8 cellular contexts compared by ENCODE assay signal in genomic region chr20:50172347-50173013, GRCh38. TPM values are rescaled to one million over a fixed set of nuclear protein-coding genes. Genes with fewer than 3 reads are reported as not detected.
A peak's percentile ranks its signal among the peaks of the same experiment; 100 is the strongest.
DNase-seq lines count a peak whose midpoint lies in the region; ATAC-seq and TF ChIP-seq lines count a peak whose summit lies in the region.

No MANE protein-coding gene starts in this region.

- H3K4me2 ChIP-seq in Karpas-422 (ENCODE audit: low read depth, low read length, poor library complexity, severe bottlenecking), result no peak overlapping the region

- peak overlapping the region; percentile 34 for H3K4me3 ChIP-seq in RWPE2 (ENCODE audit: severe bottlenecking)
- peak overlapping the region; percentile 42 to 67 (median 50) for H3K4me3 ChIP-seq in esophagus squamous epithelium
- H3K4me3 ChIP-seq in muscle layer of duodenum (ENCODE audit: low read depth in 1 of 2, low read length in 2 of 2), result peak overlapping the region; percentile 69 to 76
- no peak overlapping the region for H3K4me3 ChIP-seq in Karpas-422 (ENCODE audit: low read length)

- H4K20me1 ChIP-seq in Karpas-422 (ENCODE audit: insufficient read depth, low read depth, low read length), result no peaks in the 10 kb centered on the region

- H2AFZ ChIP-seq in Karpas-422 (ENCODE audit: low read length), result no peak overlapping the region

- H3K36me3 ChIP-seq in RWPE2 (ENCODE audit: low read depth) (no peaks in the 10 kb centered on the region), esophagus squamous epithelium (no peaks in the 10 kb centered on the region), muscle layer of duodenum (ENCODE audit: control insufficient read depth in 1 of 2, insufficient read depth in 2 of 2, low read length in 2 of 2) (no peaks in the 10 kb centered on the region), Karpas-422 (ENCODE audit: insufficient read depth, low read length) (no peaks in the 10 kb centered on the region)

- peak overlapping the region; percentile 54 for H3K27ac ChIP-seq in RWPE2 (ENCODE audit: poor library complexity, severe bottlenecking)
- H3K27ac ChIP-seq in esophagus squamous epithelium, result peak overlapping the region; percentile 75 to 86 (median 80)
- peak overlapping the region; percentile 75 for H3K27ac ChIP-seq in muscle layer of duodenum (ENCODE audit: low read length)
- H3K27ac ChIP-seq in Karpas-422 (ENCODE audit: low read length), result no peak overlapping the region

- peak; percentile 91 for ATAC-seq in RWPE2 (ENCODE audit: low read depth)
- ATAC-seq in GM19397 (IDR thresholded peaks at IDR 0.05; ENCODE audit: unreplicated experiment), result no peak
- no peak for ATAC-seq in SK-N-SH treated with all-trans-retinoic acid at 6 μM for 48 hours

- TF ChIP-seq CTCF in RWPE2 (IDR thresholded peaks at IDR 0.05; ENCODE audit: poor library complexity, severe bottlenecking), result no peak
- no peak for TF ChIP-seq CTCF in esophagus squamous epithelium (IDR thresholded peaks at IDR 0.05)

- H3K9me3 ChIP-seq in RWPE2 (ENCODE audit: severe bottlenecking), result no peaks in the 10 kb centered on the region
- no peaks in the 10 kb centered on the region for H3K9me3 ChIP-seq in esophagus squamous epithelium
- no peaks in the 10 kb centered on the region for H3K9me3 ChIP-seq in muscle layer of duodenum (ENCODE audit: control insufficient read depth in 1 of 2, low read length in 2 of 2)
- H3K9me3 ChIP-seq in Karpas-422 (ENCODE audit: low read length), result no peaks in the 10 kb centered on the region

- intact Hi-C loops in esophagus squamous epithelium (cut with DNase I), result loop anchor here (10.0 kb wide), 1 partner anchor 188 kb away; the partner anchor contains the start of gene SNAI1

- no peaks in the 10 kb centered on the region for H3K79me2 ChIP-seq in Karpas-422 (ENCODE audit: low read length)

- DNase-seq in ELF-1 (ENCODE audit: low read depth, low spot score) (peak; percentile 98), RWPE2 (ENCODE audit: low spot score) (peak; percentile 98), esophagus squamous epithelium (lab: John Stamatoyannopoulos, UW) (no peak), Karpas-422 (no peak)
- no peak for DNase-seq in effector CD4-positive, alpha-beta T cell

- no peaks in the 10 kb centered on the region for H3K27me3 ChIP-seq in RWPE2 (ENCODE audit: insufficient read depth, poor library complexity, severe bottlenecking)
- no peaks in the 10 kb centered on the region for H3K27me3 ChIP-seq in esophagus squamous epithelium
- H3K27me3 ChIP-seq in muscle layer of duodenum (ENCODE audit: low read depth, low read length), result no peaks in the 10 kb centered on the region
- H3K27me3 ChIP-seq in Karpas-422 (ENCODE audit: low read length), result no peaks in the 10 kb centered on the region

- H3K4me1 ChIP-seq in RWPE2 (ENCODE audit: insufficient read depth, poor library complexity, severe bottlenecking) (peaks cover 3% of the 10 kb centered on the region), esophagus squamous epithelium (peaks cover 2 to 31% (median 9%) of the 10 kb centered on the region in 3 donors), muscle layer of duodenum (ENCODE audit: control insufficient read depth in 1 of 2, insufficient read depth in 2 of 2, low read length in 2 of 2) (peaks cover 0 to 22% of the 10 kb centered on the region in 2 donors), Karpas-422 (ENCODE audit: low read length) (no peaks in the 10 kb centered on the region)

- H3K9ac ChIP-seq in Karpas-422 (ENCODE audit: low read length), result no peak overlapping the region

- 4 to 12% methylated on average over 4 to 5 of the region's 36 CpGs for WGBS in esophagus squamous epithelium, 2 donors

- H3K9me2 ChIP-seq in Karpas-422 (replicated peaks; ENCODE audit: insufficient read depth, low read length), result no peaks in the 10 kb centered on the region

- TF ChIP-seq POLR2A in esophagus squamous epithelium (IDR thresholded peaks at IDR 0.05), result peak in 2 of 4 donors; percentile 17 to 47

TF ChIP-seq in SK-N-SH treated with all-trans-retinoic acid at 6 μM for 48 hours, 23 proteins besides CTCF, POLR2A, EP300 and RAD21:
- no peak for TF ChIP-seq ARNTL (CRISPR knock-in tag; IDR thresholded peaks at IDR 0.05; ENCODE audit: borderline replicate concordance, low read depth)
- TF ChIP-seq, protein P1, sequence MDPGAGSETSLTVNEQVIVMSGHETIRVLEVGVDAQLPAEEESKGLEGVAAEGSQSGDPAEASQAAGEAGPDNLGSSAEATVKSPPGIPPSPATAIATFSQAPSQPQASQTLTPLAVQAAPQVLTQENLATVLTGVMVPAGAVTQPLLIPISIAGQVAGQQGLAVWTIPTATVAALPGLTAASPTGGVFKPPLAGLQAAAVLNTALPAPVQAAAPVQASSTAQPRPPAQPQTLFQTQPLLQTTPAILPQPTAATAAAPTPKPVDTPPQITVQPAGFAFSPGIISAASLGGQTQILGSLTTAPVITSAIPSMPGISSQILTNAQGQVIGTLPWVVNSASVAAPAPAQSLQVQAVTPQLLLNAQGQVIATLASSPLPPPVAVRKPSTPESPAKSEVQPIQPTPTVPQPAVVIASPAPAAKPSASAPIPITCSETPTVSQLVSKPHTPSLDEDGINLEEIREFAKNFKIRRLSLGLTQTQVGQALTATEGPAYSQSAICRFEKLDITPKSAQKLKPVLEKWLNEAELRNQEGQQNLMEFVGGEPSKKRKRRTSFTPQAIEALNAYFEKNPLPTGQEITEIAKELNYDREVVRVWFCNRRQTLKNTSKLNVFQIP (CRISPR knock-in tag; IDR thresholded peaks at IDR 0.05; ENCODE audit: borderline replicate concordance, low read depth), result no peak
- no peak for TF ChIP-seq TCF4 (CRISPR knock-in tag; IDR thresholded peaks at IDR 0.05; ENCODE audit: borderline replicate concordance)
- TF ChIP-seq BACH2 (CRISPR knock-in tag; IDR thresholded peaks at IDR 0.05; ENCODE audit: borderline replicate concordance), result no peak
- no peak for TF ChIP-seq PPARA (CRISPR knock-in tag; IDR thresholded peaks at IDR 0.05; ENCODE audit: borderline replicate concordance)

RNA-seq across cellular contexts. Expression of gene CEBPB, which starts 18.1 kb away (rescaled TPM):
- 10 to 100 TPM; 31.3 to 46.5 (median 38.2) TPM for total RNA-seq in esophagus squamous epithelium
- total RNA-seq in Karpas-422 (2014; rRNA removed; shearing (Covaris generic); ENCODE audit: low replicate concordance), result 24.4 and 49.1 TPM in 2 replicates

RNA-seq across cellular contexts. Expression of gene PEDS1, which starts 19.0 kb away (rescaled TPM):
- 10 to 100 TPM; 32.8 to 54.0 (median 46.7) TPM for total RNA-seq in esophagus squamous epithelium
- 14.5 and 29.7 TPM in 2 replicates for total RNA-seq in Karpas-422 (2014; rRNA removed; shearing (Covaris generic); ENCODE audit: low replicate concordance)

RNA-seq across cellular contexts. Expression of gene UBE2V1, which starts 59.5 kb away (rescaled TPM):
- total RNA-seq in esophagus squamous epithelium, result 10 to 100 TPM; 44.4 to 80.7 (median 63.4) TPM
- total RNA-seq in Karpas-422 (2014; rRNA removed; shearing (Covaris generic); ENCODE audit: low replicate concordance), result 76.7 and 95.6 TPM in 2 replicates

Comparison
In these comparisons a context has a peak if more than half of its experiments do, and no peak if none do; other contexts are left out.
1. DNase-seq: peak in ELF-1 (single experiment) and RWPE2 (single experiment); none in esophagus squamous epithelium (single experiment), effector CD4-positive, alpha-beta T cell (single experiment) and Karpas-422 (single experiment).